13 cellular contexts compared by ENCODE assay signal in genomic region chr13:99125335-99125915, GRCh38.
DNase-seq lines count a peak whose midpoint lies in the region; ATAC-seq and TF ChIP-seq lines count a peak whose summit lies in the region.
"Had no signal": no experiment of that assay in that cellular context is flagged by ENCODE, and none has a peak within 500 bp of the region (broad histone marks: within the 10 kb centered on the region; RNA-seq: fewer than 3 reads in every experiment).

No MANE protein-coding gene starts in this region.

- POLR2A ChIA-PET in CD4-positive, alpha-beta memory T cell (lab: Charles Lee; ENCODE audit: partially characterized antibody), result no interaction called here

- no peak for ATAC-seq in activated naive CD4-positive, alpha-beta T cell treated with anti-CD3 and anti-CD28 coated beads, Interleukin-2, amount 50 U/mL, for 72 hours
- ATAC-seq in SK-N-SH treated with all-trans-retinoic acid at 6 μM for 48 hours (peak; percentile 15; the same call in 1 of the 3 replicates), GM19467 (IDR thresholded peaks at IDR 0.05; ENCODE audit: unreplicated experiment) (no peak)
- ATAC-seq in effector memory CD8-positive, alpha-beta T cell (replicated peaks), result no peak
- ATAC-seq in stimulated activated naive B cell treated with anti-CD40 and anti-IgM and Interleukin-4, amounts not matched to agents 10 μg/mL and 1 μg/mL and 100 μg/mL, for 72 hours (replicated peaks), result no peak
- ATAC-seq: left lung had no signal

- no peaks in the 10 kb centered on the region for H3K36me3 ChIP-seq in CD4-positive, alpha-beta memory T cell (ENCODE audit: insufficient read depth, low read length)
- H3K36me3 ChIP-seq: left lung, tibial nerve had no signal

- H3K36me3 Mint-ChIP-seq in activated naive CD4-positive, alpha-beta T cell treated with anti-CD3 and anti-CD28 coated beads, Interleukin-2, amount 50 U/mL, for 72 hours, result peaks cover 5 to 22% of the 10 kb centered on the region in 2 donors
- H3K36me3 Mint-ChIP-seq in effector memory CD8-positive, alpha-beta T cell (ENCODE audit: insufficient read depth), result no peaks in the 10 kb centered on the region
- H3K36me3 Mint-ChIP-seq in stimulated activated naive B cell treated with anti-CD40 and anti-IgM and Interleukin-4, amounts not matched to agents 10 μg/mL and 1 μg/mL and 100 μg/mL, for 72 hours, result peaks cover 2 to 3% of the 10 kb centered on the region in 2 donors
- H3K36me3 Mint-ChIP-seq in CD4-positive, alpha-beta memory T cell, result no peaks in the 10 kb centered on the region
- H3K36me3 Mint-ChIP-seq in activated T-helper 1 cell treated with anti-CD3 and anti-CD28 coated beads, Interleukin-12 subunit alpha, Interleukin-12 subunit beta, Interleukin-2, Interleukin-4 antibody, amounts not matched to agents 30 ng/mL and 10 ng/mL and 1 ng/mL, durations not matched to agents 14 hours and 24 hours and 36 hours (ENCODE audit: low read depth), result peaks cover 2% of the 10 kb centered on the region

- intact Hi-C loops in CD4-positive, alpha-beta memory T cell (cut with micrococcal nuclease), result no loop called here
- intact Hi-C loops in activated T-helper 1 cell treated with anti-CD3 and anti-CD28 coated beads, Interleukin-12 subunit alpha, Interleukin-12 subunit beta, Interleukin-2, Interleukin-4 antibody, amounts not matched to agents 30 ng/mL and 10 ng/mL and 1 ng/mL, durations not matched to agents 14 hours and 24 hours and 36 hours (cut with micrococcal nuclease), result loop anchor here (1.0 to 2.0 kb wide), 3 partner anchors 39 to 235 kb away; no protein-coding TSS in a partner anchor

- no peaks in the 10 kb centered on the region for H3K27me3 ChIP-seq in CD4-positive, alpha-beta memory T cell (ENCODE audit: insufficient read depth, low read length)

- no peak overlapping the region for H3K4me3 ChIP-seq in CD4-positive, alpha-beta memory T cell (ENCODE audit: low read length in 2 of 2)
- H3K4me3 ChIP-seq: left lung, tibial nerve had no signal

- peaks cover 3 to 9% of the 10 kb centered on the region in 2 donors for H3K9me3 Mint-ChIP-seq in activated naive CD4-positive, alpha-beta T cell treated with anti-CD3 and anti-CD28 coated beads, Interleukin-2, amount 50 U/mL, for 72 hours
- no peaks in the 10 kb centered on the region for H3K9me3 Mint-ChIP-seq in effector memory CD8-positive, alpha-beta T cell
- peaks cover 2 to 3% of the 10 kb centered on the region in 2 donors for H3K9me3 Mint-ChIP-seq in stimulated activated naive B cell treated with anti-CD40 and anti-IgM and Interleukin-4, amounts not matched to agents 10 μg/mL and 1 μg/mL and 100 μg/mL, for 72 hours
- no peaks in the 10 kb centered on the region for H3K9me3 Mint-ChIP-seq in CD4-positive, alpha-beta memory T cell
- peaks cover 3% of the 10 kb centered on the region for H3K9me3 Mint-ChIP-seq in activated T-helper 1 cell treated with anti-CD3 and anti-CD28 coated beads, Interleukin-12 subunit alpha, Interleukin-12 subunit beta, Interleukin-2, Interleukin-4 antibody, amounts not matched to agents 30 ng/mL and 10 ng/mL and 1 ng/mL, durations not matched to agents 14 hours and 24 hours and 36 hours

- DNase-seq in activated naive CD4-positive, alpha-beta T cell treated with anti-CD3 and anti-CD28 coated beads, Interleukin-2, amount 50 U/mL, for 72 hours (ENCODE audit: low spot score in 2 of 2), result no peak
- DNase-seq in activated naive CD4-positive, alpha-beta T cell treated with anti-CD3 and anti-CD28 coated beads, Interleukin-2, amount 50 U/mL, for 16 hours, result no peak
- no peak for DNase-seq in effector memory CD8-positive, alpha-beta T cell
- no peak for DNase-seq in stimulated activated naive B cell treated with anti-CD40 and anti-IgM and Interleukin-4, amounts not matched to agents 10 μg/mL and 1 μg/mL and 100 μg/mL, for 72 hours
- DNase-seq in CD4-positive, alpha-beta memory T cell, result no peak
- no peak for DNase-seq in activated T-helper 1 cell treated with anti-CD3 and anti-CD28 coated beads, Interleukin-12 subunit alpha, Interleukin-12 subunit beta, Interleukin-2, Interleukin-4 antibody, amounts not matched to agents 30 ng/mL and 10 ng/mL and 1 ng/mL, durations not matched to agents 14 hours and 24 hours and 36 hours (ENCODE audit: low spot score)
- DNase-seq: activated effector memory CD4-positive, alpha-beta T cell treated with anti-CD3 and anti-CD28 coated beads, Interleukin-2, amount 50 U/mL, for 16 hours; left lung; naive thymus-derived CD4-positive, alpha-beta T cell; NCI-H526 had no signal

- H3K9me3 ChIP-seq in CD4-positive, alpha-beta memory T cell (ENCODE audit: control insufficient read depth in 1 of 2, low read length in 2 of 2), result no peaks in the 10 kb centered on the region
- H3K9me3 ChIP-seq: left lung, tibial nerve had no signal

- CTCF ChIA-PET in CD4-positive, alpha-beta memory T cell (lab: Charles Lee; ENCODE audit: partially characterized antibody), result no interaction called here

- peaks cover 7 to 20% of the 10 kb centered on the region in 2 donors for H3K27me3 Mint-ChIP-seq in effector memory CD8-positive, alpha-beta T cell
- peaks cover 17 to 23% of the 10 kb centered on the region in 2 donors for H3K27me3 Mint-ChIP-seq in stimulated activated naive B cell treated with anti-CD40 and anti-IgM and Interleukin-4, amounts not matched to agents 10 μg/mL and 1 μg/mL and 100 μg/mL, for 72 hours
- no peaks in the 10 kb centered on the region for H3K27me3 Mint-ChIP-seq in CD4-positive, alpha-beta memory T cell
- H3K27me3 Mint-ChIP-seq in activated T-helper 1 cell treated with anti-CD3 and anti-CD28 coated beads, Interleukin-12 subunit alpha, Interleukin-12 subunit beta, Interleukin-2, Interleukin-4 antibody, amounts not matched to agents 30 ng/mL and 10 ng/mL and 1 ng/mL, durations not matched to agents 14 hours and 24 hours and 36 hours (ENCODE audit: insufficient read depth), result peaks cover 2% of the 10 kb centered on the region

- peak overlapping the region; percentile 34 to 47 for H3K4me3 Mint-ChIP-seq in effector memory CD8-positive, alpha-beta T cell
- H3K4me3 Mint-ChIP-seq in stimulated activated naive B cell treated with anti-CD40 and anti-IgM and Interleukin-4, amounts not matched to agents 10 μg/mL and 1 μg/mL and 100 μg/mL, for 72 hours, result peak overlapping the region; percentile 18 to 62
- peak overlapping the region in 3 of 8 donors; percentile 24 to 61 (median 40) for H3K4me3 Mint-ChIP-seq in CD4-positive, alpha-beta memory T cell
- H3K4me3 Mint-ChIP-seq in activated T-helper 1 cell treated with anti-CD3 and anti-CD28 coated beads, Interleukin-12 subunit alpha, Interleukin-12 subunit beta, Interleukin-2, Interleukin-4 antibody, amounts not matched to agents 30 ng/mL and 10 ng/mL and 1 ng/mL, durations not matched to agents 14 hours and 24 hours and 36 hours, result no peak overlapping the region

- no peak overlapping the region for H3K27ac ChIP-seq in CD4-positive, alpha-beta memory T cell (ENCODE audit: low read depth, low read length)
- H3K27ac ChIP-seq: left lung, tibial nerve had no signal

- peaks cover 21% of the 10 kb centered on the region for H3K4me1 ChIP-seq in CD4-positive, alpha-beta memory T cell (ENCODE audit: insufficient read depth, low read length)

- peaks cover 12 to 13% of the 10 kb centered on the region in 2 donors for H3K4me1 Mint-ChIP-seq in effector memory CD8-positive, alpha-beta T cell (ENCODE audit: low read depth in 2 of 2)
- peaks cover 18% of the 10 kb centered on the region in 2 donors for H3K4me1 Mint-ChIP-seq in stimulated activated naive B cell treated with anti-CD40 and anti-IgM and Interleukin-4, amounts not matched to agents 10 μg/mL and 1 μg/mL and 100 μg/mL, for 72 hours
- peaks cover 14 to 28% (median 22%) of the 10 kb centered on the region in 4 donors for H3K4me1 Mint-ChIP-seq in CD4-positive, alpha-beta memory T cell
- peaks cover 21% of the 10 kb centered on the region for H3K4me1 Mint-ChIP-seq in activated T-helper 1 cell treated with anti-CD3 and anti-CD28 coated beads, Interleukin-12 subunit alpha, Interleukin-12 subunit beta, Interleukin-2, Interleukin-4 antibody, amounts not matched to agents 30 ng/mL and 10 ng/mL and 1 ng/mL, durations not matched to agents 14 hours and 24 hours and 36 hours (ENCODE audit: low read depth)

- H3K27ac Mint-ChIP-seq in activated naive CD4-positive, alpha-beta T cell treated with anti-CD3 and anti-CD28 coated beads, Interleukin-2, amount 50 U/mL, for 72 hours, result peak overlapping the region; percentile 11 to 26
- no peak overlapping the region for H3K27ac Mint-ChIP-seq in effector memory CD8-positive, alpha-beta T cell
- H3K27ac Mint-ChIP-seq in stimulated activated naive B cell treated with anti-CD40 and anti-IgM and Interleukin-4, amounts not matched to agents 10 μg/mL and 1 μg/mL and 100 μg/mL, for 72 hours, result peak overlapping the region; percentile 80
- peak overlapping the region in 3 of 7 donors; percentile 5 to 37 (median 27) for H3K27ac Mint-ChIP-seq in CD4-positive, alpha-beta memory T cell
- no peak overlapping the region for H3K27ac Mint-ChIP-seq in activated T-helper 1 cell treated with anti-CD3 and anti-CD28 coated beads, Interleukin-12 subunit alpha, Interleukin-12 subunit beta, Interleukin-2, Interleukin-4 antibody, amounts not matched to agents 30 ng/mL and 10 ng/mL and 1 ng/mL, durations not matched to agents 14 hours and 24 hours and 36 hours

TF ChIP-seq in SK-N-SH treated with all-trans-retinoic acid at 6 μM for 48 hours, 23 proteins besides CTCF, POLR2A, EP300 and RAD21 (continues in another document):
- TF ChIP-seq GLIS3 (CRISPR knock-in tag; IDR thresholded peaks at IDR 0.05) (no peak), ARNTL (CRISPR knock-in tag; IDR thresholded peaks at IDR 0.05; ENCODE audit: borderline replicate concordance, low read depth) (no peak), SNAI2 (CRISPR knock-in tag; IDR thresholded peaks at IDR 0.05) (no peak), CSRNP3 (CRISPR knock-in tag; IDR thresholded peaks at IDR 0.05) (no peak), ZNF565 (CRISPR knock-in tag; conservative IDR thresholded peaks at IDR 0.05; ENCODE audit: low read depth) (no peak), ZC3H10 (CRISPR knock-in tag; IDR thresholded peaks at IDR 0.05) (no peak), CSDC2 (CRISPR knock-in tag; IDR thresholded peaks at IDR 0.05) (no peak)

Comparison
In these comparisons a context has a peak if more than half of its experiments do, and no peak if none do; other contexts are left out.
1. H3K27ac Mint-ChIP-seq: peak in activated naive CD4-positive, alpha-beta T cell treated with anti-CD3 and anti-CD28 coated beads, Interleukin-2, amount 50 U/mL, for 72 hours (2 of 2) and stimulated activated naive B cell treated with anti-CD40 and anti-IgM and Interleukin-4, amounts not matched to agents 10 μg/mL and 1 μg/mL and 100 μg/mL, for 72 hours (single experiment); none in effector memory CD8-positive, alpha-beta T cell (0 of 2) and activated T-helper 1 cell treated with anti-CD3 and anti-CD28 coated beads, Interleukin-12 subunit alpha, Interleukin-12 subunit beta, Interleukin-2, Interleukin-4 antibody, amounts not matched to agents 30 ng/mL and 10 ng/mL and 1 ng/mL, durations not matched to agents 14 hours and 24 hours and 36 hours (single experiment).